ENCODE assay signal across 8 cellular contexts in the genomic region with DNA sequence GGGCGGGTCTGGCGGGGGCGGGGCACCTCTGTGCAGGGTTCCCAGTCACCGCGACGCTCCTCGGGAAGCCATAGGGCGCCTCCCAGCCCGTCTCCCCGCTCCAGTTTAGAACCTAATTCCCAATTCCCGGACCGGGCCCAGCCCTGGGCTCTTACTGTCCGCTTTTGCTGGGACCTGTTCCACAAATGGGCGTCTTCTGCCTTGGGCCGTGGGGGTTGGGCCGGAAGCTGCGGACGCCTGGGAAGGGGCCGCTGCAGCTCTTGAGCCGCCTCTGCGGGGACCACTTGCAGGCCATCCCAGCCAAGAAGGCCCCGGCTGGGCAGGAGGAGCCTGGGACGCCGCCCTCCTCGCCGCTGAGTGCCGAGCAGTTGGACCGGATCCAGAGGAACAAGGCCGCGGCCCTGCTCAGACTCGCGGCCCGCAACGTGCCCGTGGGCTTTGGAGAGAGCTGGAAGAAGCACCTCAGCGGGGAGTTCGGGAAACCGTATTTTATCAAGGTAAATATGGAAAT. TPM values are rescaled to one million over a fixed set of nuclear protein-coding genes. Genes with fewer than 3 reads are reported as not detected.
DNase-seq lines count a peak whose midpoint lies in the region; ATAC-seq and TF ChIP-seq lines count a peak whose summit lies in the region.

No MANE protein-coding gene starts in this region.

- peaks cover 34% of the 10 kb centered on the region for H3K4me1 Mint-ChIP-seq in activated CD8-positive, alpha-beta T cell treated with anti-CD3 and anti-CD28 coated beads, Interleukin-2, amount 10 ng/mL, durations not matched to agents 7 days and 5 days (ENCODE audit: low read depth)
- peaks cover 17% of the 10 kb centered on the region for H3K4me1 Mint-ChIP-seq in glutamatergic neuron (ENCODE audit: low read depth, unreplicated experiment)

- TF ChIP-seq CTCF in glutamatergic neuron (IDR thresholded peaks at IDR 0.05; ENCODE audit: partially characterized antibody, unreplicated experiment) = no peak

- POLR2A ChIA-PET in activated CD8-positive, alpha-beta T cell treated with anti-CD3 and anti-CD28 coated beads, Interleukin-2, amount 10 ng/mL, durations not matched to agents 7 days and 5 days (lab: Charles Lee) = interaction anchor here (1.1 to 1.5 kb wide), 2 partner anchors 44 to 46 kb away, joined by 3 to 5 read pairs; partner anchors contain the start of gene USP30

- H3K4me3 Mint-ChIP-seq in activated CD8-positive, alpha-beta T cell treated with anti-CD3 and anti-CD28 coated beads, Interleukin-2, amount 10 ng/mL, durations not matched to agents 7 days and 5 days = peak overlapping the region; percentile 74
- peak overlapping the region; percentile 98 for H3K4me3 Mint-ChIP-seq in glutamatergic neuron (ENCODE audit: unreplicated experiment)

- no peaks in the 10 kb centered on the region for H3K27me3 Mint-ChIP-seq in activated CD8-positive, alpha-beta T cell treated with anti-CD3 and anti-CD28 coated beads, Interleukin-2, amount 10 ng/mL, durations not matched to agents 7 days and 5 days (ENCODE audit: low read depth)
- peaks cover 2% of the 10 kb centered on the region for H3K27me3 Mint-ChIP-seq in glutamatergic neuron (ENCODE audit: unreplicated experiment)

- ATAC-seq in GM19397 (IDR thresholded peaks at IDR 0.05; ENCODE audit: unreplicated experiment) (peak; percentile 25), HG03439 (IDR thresholded peaks at IDR 0.05; ENCODE audit: unreplicated experiment) (peak; percentile 31)
- ATAC-seq in activated CD8-positive, alpha-beta T cell treated with anti-CD3 and anti-CD28 coated beads, Interleukin-2, amount 10 ng/mL, durations not matched to agents 7 days and 5 days = peak; percentile 37

- CTCF ChIA-PET in activated CD8-positive, alpha-beta T cell treated with anti-CD3 and anti-CD28 coated beads, Interleukin-2, amount 10 ng/mL, durations not matched to agents 7 days and 5 days (lab: Charles Lee) = interaction anchor here (1.0 to 3.5 kb wide), 2 partner anchors 13 to 296 kb away, joined by 3 to 26 read pairs; no protein-coding TSS in a partner anchor

- H3K36me3 Mint-ChIP-seq in activated CD8-positive, alpha-beta T cell treated with anti-CD3 and anti-CD28 coated beads, Interleukin-2, amount 10 ng/mL, durations not matched to agents 7 days and 5 days (ENCODE audit: low read depth) = peaks cover 35% of the 10 kb centered on the region
- H3K36me3 Mint-ChIP-seq in glutamatergic neuron (ENCODE audit: unreplicated experiment) = no peaks in the 10 kb centered on the region

- DNase-seq in CD1c-positive myeloid dendritic cell (ENCODE audit: extremely low spot score) = peak; percentile 51
- no peak for DNase-seq in activated CD8-positive, alpha-beta T cell treated with anti-CD3 and anti-CD28 coated beads, Interleukin-2, amount 10 ng/mL, durations not matched to agents 7 days and 5 days
- DNase-seq in glutamatergic neuron = no peak
- DNase-seq in pons (ENCODE audit: low spot score) = peak; percentile 31
- DNase-seq in NOMO-1 treated with DMSO at 0.1 percent for 48 hours (lab: John Stamatoyannopoulos, UW; ENCODE audit: unreplicated experiment) = no peak
- DNase-seq in NCI-H82 treated with DMSO at 0.1 percent for 48 hours (lab: John Stamatoyannopoulos, UW; ENCODE audit: unreplicated experiment) = no peak

- H3K9me3 Mint-ChIP-seq in activated CD8-positive, alpha-beta T cell treated with anti-CD3 and anti-CD28 coated beads, Interleukin-2, amount 10 ng/mL, durations not matched to agents 7 days and 5 days (ENCODE audit: insufficient read depth) = no peaks in the 10 kb centered on the region
- peaks cover 5% of the 10 kb centered on the region for H3K9me3 Mint-ChIP-seq in glutamatergic neuron (ENCODE audit: unreplicated experiment)

- no peak overlapping the region for H3K27ac Mint-ChIP-seq in activated CD8-positive, alpha-beta T cell treated with anti-CD3 and anti-CD28 coated beads, Interleukin-2, amount 10 ng/mL, durations not matched to agents 7 days and 5 days
- peak overlapping the region; percentile 94 for H3K27ac Mint-ChIP-seq in glutamatergic neuron (ENCODE audit: unreplicated experiment)

RNA-seq across cellular contexts. Expression of gene UNG, which starts 0.8 kb away (rescaled TPM):
- 10 to 100 TPM; 61.5 to 66.8 TPM for total RNA-seq in activated CD8-positive, alpha-beta T cell treated with anti-CD3 and anti-CD28 coated beads, Interleukin-2, amount 10 ng/mL, durations not matched to agents 7 days and 5 days
- total RNA-seq in glutamatergic neuron (ENCODE audit: unreplicated experiment) = 32.4 TPM

RNA-seq across cellular contexts. Expression of gene ALKBH2, which starts 4.9 kb away (rescaled TPM):
- total RNA-seq in activated CD8-positive, alpha-beta T cell treated with anti-CD3 and anti-CD28 coated beads, Interleukin-2, amount 10 ng/mL, durations not matched to agents 7 days and 5 days = 10 to 100 TPM; 10.8 to 15.3 TPM
- total RNA-seq in glutamatergic neuron (ENCODE audit: unreplicated experiment) = 16.4 TPM

RNA-seq across cellular contexts. Expression of gene ACACB, which starts 18.2 kb away (rescaled TPM):
- 10 to 100 TPM; 11.9 to 14.8 TPM for total RNA-seq in activated CD8-positive, alpha-beta T cell treated with anti-CD3 and anti-CD28 coated beads, Interleukin-2, amount 10 ng/mL, durations not matched to agents 7 days and 5 days
- 3.8 TPM for total RNA-seq in glutamatergic neuron (ENCODE audit: unreplicated experiment)

RNA-seq across cellular contexts. Expression of gene USP30, which starts 45.8 kb away (rescaled TPM):
- 1 to 10 TPM; 5.9 to 8.8 TPM for total RNA-seq in activated CD8-positive, alpha-beta T cell treated with anti-CD3 and anti-CD28 coated beads, Interleukin-2, amount 10 ng/mL, durations not matched to agents 7 days and 5 days
- total RNA-seq in glutamatergic neuron (ENCODE audit: unreplicated experiment) = 14.4 TPM

Comparison
In these comparisons a context has a peak if more than half of its experiments do, and no peak if none do; other contexts are left out.
1. DNase-seq: peak in CD1c-positive myeloid dendritic cell (single experiment) and pons (single experiment); none in activated CD8-positive, alpha-beta T cell treated with anti-CD3 and anti-CD28 coated beads, Interleukin-2, amount 10 ng/mL, durations not matched to agents 7 days and 5 days (single experiment), glutamatergic neuron (single experiment), NOMO-1 treated with DMSO at 0.1 percent for 48 hours (single experiment) and NCI-H82 treated with DMSO at 0.1 percent for 48 hours (single experiment).
2. Peak in every context shown above with its lines, with median percentiles within 50 percentile points of each other: ATAC-seq.